8 cellular contexts compared by ENCODE assay signal in genomic region chr9:128065907-128066712, GRCh38. TPM values are rescaled to one million over a fixed set of nuclear protein-coding genes. Genes with fewer than 3 reads are reported as not detected.
A peak's percentile ranks its signal among the peaks of the same experiment; 100 is the strongest.
DNase-seq lines count a peak whose midpoint lies in the region; ATAC-seq and TF ChIP-seq lines count a peak whose summit lies in the region.

No MANE protein-coding gene starts in this region.

- dilution Hi-C loops in IMR-90 (cut with HindIII; ENCODE audit: low sequenced_read_pairs, unreplicated experiment): no loop called here

- H3K4me1 ChIP-seq in IMR-90 (ENCODE audit: control insufficient read depth, insufficient read depth, low read length) (peaks cover 10% of the 10 kb centered on the region), duodenal mucosa (ENCODE audit: control insufficient read depth in 1 of 2, insufficient read depth in 2 of 2, low read length in 2 of 2) (peaks cover 26 to 40% of the 10 kb centered on the region in 2 donors), muscle layer of duodenum (ENCODE audit: control insufficient read depth in 1 of 2, insufficient read depth in 2 of 2, low read length in 2 of 2) (peaks cover 8 to 35% of the 10 kb centered on the region in 2 donors)

- H3K14ac ChIP-seq in IMR-90 (replicated peaks; ENCODE audit: low read depth, low read length): peak overlapping the region; percentile 97; the same call in 1 of the 2 replicates

- no peak for TF ChIP-seq POLR2A in IMR-90 (IDR thresholded peaks at IDR 0.05; ENCODE audit: low read depth, low read length)

- peak overlapping the region; percentile 100 for H2AK9ac ChIP-seq in IMR-90 (replicated peaks; ENCODE audit: low read depth, low read length, poor library complexity)

- H3K79me1 ChIP-seq in IMR-90 (ENCODE audit: low read depth in 1 of 2, low read length in 2 of 2): peaks cover 22 to 41% of the 10 kb centered on the region in 2 experiments

- peaks cover 15% of the 10 kb centered on the region; the same call in 1 of the 2 replicates for H3K36me3 ChIP-seq in IMR-90 (ENCODE audit: control insufficient read depth, insufficient read depth, low read length)
- peaks cover 8 to 21% of the 10 kb centered on the region in 2 donors for H3K36me3 ChIP-seq in duodenal mucosa (ENCODE audit: control insufficient read depth in 1 of 2, insufficient read depth in 2 of 2, low read length in 2 of 2)
- H3K36me3 ChIP-seq in muscle layer of duodenum (ENCODE audit: control insufficient read depth in 1 of 2, insufficient read depth in 2 of 2, low read length in 2 of 2): peaks cover 13 to 18% of the 10 kb centered on the region in 2 donors

- peak overlapping the region; percentile 89 to 94; a peak in 3 of 4 replicates for H4K8ac ChIP-seq in IMR-90 (ENCODE audit: low read depth in 2 of 2, low read length in 2 of 2)

- H3K4me2 ChIP-seq in IMR-90 (ENCODE audit: low read depth, low read length): peak overlapping the region; percentile 81

- CTCF ChIA-PET in AG04450 (lab: Charles Lee) (interaction anchor here (1.6 to 1.9 kb wide), 2 partner anchors 13 to 123 kb away, joined by 7 to 10 read pairs; no protein-coding TSS in a partner anchor), IMR-90 (lab: Yijun Ruan, JAX) (no interaction called here)

- H2AK5ac ChIP-seq in IMR-90 (ENCODE audit: low read depth, low read length): peak overlapping the region; percentile 90

- 99% methylated on average over 8 of the region's 18 CpGs; no CpG with 5 or more reads in 1 of the 2 experiments for WGBS in IMR-90 (ENCODE audit: extremely low coverage in 2 of 2, insufficient read length in 1 of 2), 2 experiments

- H4K20me1 ChIP-seq in IMR-90 (ENCODE audit: insufficient read depth, low read length): no peaks in the 10 kb centered on the region

- H3K4me3 ChIP-seq in AG04450 (ENCODE audit: low read depth, low read length): peak overlapping the region; percentile 58
- H3K4me3 ChIP-seq in IMR-90 (ENCODE audit: insufficient read depth, low read depth, low read length): peak overlapping the region; percentile 44
- H3K4me3 ChIP-seq in duodenal mucosa (ENCODE audit: low read depth in 1 of 2, low read length in 2 of 2): peak overlapping the region; percentile 75 to 83
- H3K4me3 ChIP-seq in muscle layer of duodenum (ENCODE audit: low read depth in 1 of 2, low read length in 2 of 2): peak overlapping the region; percentile 70 to 77

- DNase-seq in AG04450 (ENCODE audit: low read depth, low spot score) (no peak), IMR-90 (no peak), HuH-7 (ENCODE audit: low spot score) (no peak), retina (no peak), D341Med (ENCODE audit: low spot score) (no peak)
- no peak for DNase-seq in central memory CD4-positive, alpha-beta T cell

- peaks cover 7% of the 10 kb centered on the region; the same call in 1 of the 2 replicates for H3K9me3 ChIP-seq in AG04450 (ENCODE audit: control insufficient read depth, insufficient read depth, low read length)
- H3K9me3 ChIP-seq in IMR-90 (ENCODE audit: control insufficient read depth, insufficient read depth, low read length): no peaks in the 10 kb centered on the region
- H3K9me3 ChIP-seq in duodenal mucosa (ENCODE audit: control insufficient read depth in 1 of 2, low read length in 2 of 2): no peaks in the 10 kb centered on the region
- no peaks in the 10 kb centered on the region for H3K9me3 ChIP-seq in muscle layer of duodenum (ENCODE audit: control insufficient read depth in 1 of 2, low read length in 2 of 2)

- H3K18ac ChIP-seq in IMR-90 (ENCODE audit: low read depth, low read length): no peak overlapping the region

- POLR2A ChIA-PET in AG04450 (lab: Yijun Ruan, JAX): interaction anchor here (1.2 to 2.4 kb wide), 2 partner anchors 15 to 62 kb away, joined by 4 to 25 read pairs; no protein-coding TSS in a partner anchor
- POLR2A ChIA-PET in IMR-90 (lab: Charles Lee; ENCODE audit: unreplicated experiment): no interaction called here

- no peak overlapping the region for H3K23ac ChIP-seq in IMR-90 (ENCODE audit: low read depth, low read length)

- H2AFZ ChIP-seq in IMR-90 (replicated peaks; ENCODE audit: low read length, poor library complexity): peak overlapping the region; percentile 86

- no peak overlapping the region for H2BK15ac ChIP-seq in IMR-90 (ENCODE audit: low read depth, low read length)

- peak overlapping the region; percentile 91 for H3K4ac ChIP-seq in IMR-90 (ENCODE audit: low read depth, low read length)

- no peak overlapping the region for H3K56ac ChIP-seq in IMR-90 (ENCODE audit: extremely low read depth, insufficient read depth, low read length)

- ATAC-seq in IMR-90 (ENCODE audit: low read depth): no peak

- H3K9ac ChIP-seq in IMR-90 (ENCODE audit: low read depth, low read length) (no peak overlapping the region), duodenal mucosa (ENCODE audit: low read depth in 1 of 2, low read length in 2 of 2) (peak overlapping the region; percentile 55 to 94)

- TF ChIP-seq RAD21 in IMR-90 (IDR thresholded peaks at IDR 0.05; ENCODE audit: low read length): no peak

- intact Hi-C loops in IMR-90 (cut with micrococcal nuclease): no loop called here

- no peak overlapping the region for H3K27ac ChIP-seq in AG04450 (ENCODE audit: low read depth, low read length)
- no peak overlapping the region; the same call in 1 of the 2 replicates for H3K27ac ChIP-seq in IMR-90 (ENCODE audit: insufficient read depth, low read length)
- peak overlapping the region; percentile 75 for H3K27ac ChIP-seq in duodenal mucosa (ENCODE audit: low read depth, low read length)
- H3K27ac ChIP-seq in muscle layer of duodenum (ENCODE audit: low read length): peak overlapping the region; percentile 5

- no peak overlapping the region for H2BK20ac ChIP-seq in IMR-90 (ENCODE audit: low read depth, low read length)

- TF ChIP-seq CTCF in AG04450 (IDR thresholded peaks at IDR 0.05; ENCODE audit: low read depth, low read length) (no peak), IMR-90 (conservative IDR thresholded peaks at IDR 0.05; ENCODE audit: low read depth, low read length) (no peak)

- peaks cover 12% of the 10 kb centered on the region for H3K9me1 ChIP-seq in IMR-90 (ENCODE audit: insufficient read depth, low read length)

- H4K5ac ChIP-seq in IMR-90 (ENCODE audit: low read depth, low read length): peak overlapping the region; percentile 83

- peak overlapping the region; percentile 64 for H2BK5ac ChIP-seq in IMR-90 (ENCODE audit: low read depth, low read length, poor library complexity, severe bottlenecking)

- H3K27me3 ChIP-seq in AG04450 (ENCODE audit: control insufficient read depth, insufficient read depth, low read length) (no peaks in the 10 kb centered on the region), IMR-90 (ENCODE audit: control insufficient read depth, insufficient read depth, low read length) (no peaks in the 10 kb centered on the region), duodenal mucosa (ENCODE audit: control insufficient read depth in 1 of 2, insufficient read depth in 2 of 2, low read length in 2 of 2) (no peaks in the 10 kb centered on the region), muscle layer of duodenum (ENCODE audit: low read depth, low read length) (no peaks in the 10 kb centered on the region)

- in situ Hi-C loops in IMR-90 (cut with MboI; ENCODE audit: low sequenced_read_pairs): no loop called here

- H2BK120ac ChIP-seq in IMR-90 (ENCODE audit: low read depth, low read length): no peak overlapping the region

- H4K91ac ChIP-seq in IMR-90 (ENCODE audit: insufficient read depth, low read depth, low read length): peak overlapping the region; percentile 46; the same call in 1 of the 2 replicates

- no TSS peak for BruUV-seq in IMR-90 (replicated peaks; lab: Mats Ljungman, UMichigan)

TF ChIP-seq in IMR-90, 13 proteins besides CTCF, POLR2A, EP300 and RAD21 (continues in another document):
- TF ChIP-seq RCOR1 (IDR thresholded peaks at IDR 0.05; ENCODE audit: insufficient replicate concordance, low read length) (no peak), NFE2L2 (IDR thresholded peaks at IDR 0.05; ENCODE audit: low read depth, low read length) (no peak), CEBPB (IDR thresholded peaks at IDR 0.05; ENCODE audit: low read depth, low read length) (no peak), RFX5 (IDR thresholded peaks at IDR 0.05; ENCODE audit: low read depth, low read length) (no peak), ELK1 (IDR thresholded peaks at IDR 0.05; ENCODE audit: borderline replicate concordance, low read depth, low read length) (no peak), MAFK (IDR thresholded peaks at IDR 0.05; ENCODE audit: low read depth, low read length) (no peak), CHD1 (IDR thresholded peaks at IDR 0.05; ENCODE audit: low read depth, low read length) (no peak), BHLHE40 (IDR thresholded peaks at IDR 0.05; ENCODE audit: low read depth, low read length) (no peak), MXI1 (IDR thresholded peaks at IDR 0.05; ENCODE audit: borderline replicate concordance, low read depth, low read length) (no peak), USF2 (IDR thresholded peaks at IDR 0.05; ENCODE audit: low read depth, low read length) (no peak)

RNA-seq across cellular contexts. Expression of gene NAIF1, which starts 1.0 kb away (rescaled TPM):
- 7.5 and 8.9 TPM in 2 replicates for polyA plus RNA-seq in AG04450 (2011; rRNA removed)
- polyA minus RNA-seq in AG04450 (2011; rRNA and poly(A)+ RNA removed): 6.9 and 9.8 TPM in 2 replicates
- 8.3 and 9.7 TPM in 2 replicates for total RNA-seq in IMR-90 (2012; rRNA removed)
- 10.1 and 10.4 TPM in 2 replicates for polyA plus RNA-seq in IMR-90 (2012; rRNA removed)
- polyA plus RNA-seq in IMR-90 (2012; cell fraction: cytosol; rRNA removed): 7.8 and 9.2 TPM in 2 replicates
- polyA plus RNA-seq in IMR-90 (2012; cell fraction: nucleus; rRNA removed; ENCODE audit: low replicate concordance): 3.5 and 5.6 TPM in 2 replicates

RNA-seq across cellular contexts. Expression of gene SLC25A25, which starts 1.9 kb away (rescaled TPM):
- polyA plus RNA-seq in AG04450 (2011; rRNA removed): 12.0 and 12.6 TPM in 2 replicates
- 20.6 TPM in 2 replicates for polyA minus RNA-seq in AG04450 (2011; rRNA and poly(A)+ RNA removed)
- 17.9 and 20.3 TPM in 2 replicates for total RNA-seq in IMR-90 (2012; rRNA removed)
- polyA plus RNA-seq in IMR-90 (2012; rRNA removed): 14.0 and 19.1 TPM in 2 replicates
- 11.0 and 16.7 TPM in 2 replicates for polyA plus RNA-seq in IMR-90 (2012; cell fraction: cytosol; rRNA removed)
- 61.0 and 98.5 TPM in 2 replicates for polyA plus RNA-seq in IMR-90 (2012; cell fraction: nucleus; rRNA removed; ENCODE audit: low replicate concordance)

Comparison
In these comparisons a context has a peak if more than half of its experiments do, and no peak if none do; other contexts are left out.
1. H3K27ac ChIP-seq: peak in duodenal mucosa (single experiment) and muscle layer of duodenum (single experiment); none in AG04450 (single experiment) and IMR-90 (single experiment).
2. Peak in every context shown above with its lines, with median percentiles within 50 percentile points of each other: H3K4me3 ChIP-seq.